Comparison of ENCODE assay signal across 16 cellular contexts in the genomic region with DNA sequence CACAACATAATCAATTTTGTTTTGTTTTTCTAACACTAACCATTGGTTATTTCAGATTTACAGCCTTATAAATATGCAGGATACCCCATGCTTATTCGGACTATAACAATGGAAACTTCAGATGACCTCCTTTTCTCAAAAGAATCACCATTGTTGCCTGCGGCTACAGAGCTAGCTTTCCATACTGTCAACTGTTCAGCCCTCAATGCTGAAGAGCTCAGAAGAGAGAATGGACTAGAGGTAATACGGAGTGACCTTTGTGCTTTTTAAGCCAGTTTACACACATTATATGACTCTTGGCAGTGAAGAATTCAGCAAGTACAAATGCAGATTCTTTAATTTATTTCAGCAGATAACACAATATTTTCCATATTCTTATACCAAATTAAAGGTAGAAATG.
DNase-seq lines count a peak whose midpoint lies in the region; ATAC-seq, FAIRE-seq and TF ChIP-seq lines count a peak whose summit lies in the region.
"Had no signal": no experiment of that assay in that cellular context is flagged by ENCODE, and none has a peak within 500 bp of the region (broad histone marks: within the 10 kb centered on the region; RNA-seq: fewer than 3 reads in every experiment).

No MANE protein-coding gene starts in this region.

- no peak for FAIRE-seq in small intestine (lab: Jason Lieb, UNC)
- FAIRE-seq: H1 had no signal

- no peak overlapping the region for H3K4me3 Mint-ChIP-seq in GM23338
- H3K4me3 Mint-ChIP-seq: CD14-positive monocyte; CD4-positive, alpha-beta memory T cell; H9 had no signal

- 0 out of 2 replicates have a peak, but pooled peaks cover 8% of the 10 kb centered on the region for H4K20me1 ChIP-seq in GM23338 (replicated peaks; ENCODE audit: insufficient read depth)
- H4K20me1 ChIP-seq: BLaER1 had no signal

- H3K9me2 ChIP-seq in GM23338 (ENCODE audit: insufficient read depth) = no peaks in the 10 kb centered on the region

- H3K79me2 ChIP-seq in GM23338 (replicated peaks; ENCODE audit: insufficient read depth) = no peaks in the 10 kb centered on the region

- no peaks in the 10 kb centered on the region for H3F3A ChIP-seq in GM23338 (replicated peaks; ENCODE audit: low read depth)

- H2AFZ ChIP-seq in GM23338 = no peak overlapping the region

- no peak overlapping the region for H3K27ac Mint-ChIP-seq in GM23338
- H3K27ac Mint-ChIP-seq: CD14-positive monocyte; CD4-positive, alpha-beta memory T cell; H9 had no signal

- peaks cover 55% of the 10 kb centered on the region for H3K36me3 ChIP-seq in GM23338 (ENCODE audit: insufficient read depth)
- peaks cover 13% of the 10 kb centered on the region for H3K36me3 ChIP-seq in colonic mucosa
- H3K36me3 ChIP-seq in small intestine (ENCODE audit: control insufficient read depth in 2 of 2, insufficient read depth in 2 of 2, low read length in 2 of 2) = peaks cover 12 to 18% of the 10 kb centered on the region in 2 donors
- H3K36me3 ChIP-seq in brain microvascular endothelial cell (replicated peaks) = peaks cover 68% of the 10 kb centered on the region

- intact Hi-C loops in colonic mucosa (cut with DNase I) (no loop called here), left colon (cut with DNase I, micrococcal nuclease) (no loop called here)

- no peaks in the 10 kb centered on the region for H3K4me1 Mint-ChIP-seq in GM23338
- H3K4me1 Mint-ChIP-seq: CD14-positive monocyte; CD4-positive, alpha-beta memory T cell; H9 had no signal

- no peak for ATAC-seq in GM23338
- ATAC-seq in left colon = peak; percentile 88

- H3K4me2 ChIP-seq in GM23338 = no peak overlapping the region
- H3K4me2 ChIP-seq: BLaER1 had no signal

- TF ChIP-seq CTCF in GM23338 (conservative IDR thresholded peaks at IDR 0.05; ENCODE audit: low read depth in 2 of 2) = no peak
- no peak for TF ChIP-seq CTCF in colonic mucosa (IDR thresholded peaks at IDR 0.05)
- no peak for TF ChIP-seq CTCF in brain microvascular endothelial cell (IDR thresholded peaks at IDR 0.05; ENCODE audit: low read depth, low read length, missing control alignments)

- H3K36me3 Mint-ChIP-seq in GM23338 (ENCODE audit: low read depth) = peaks cover 32% of the 10 kb centered on the region

- H3K9me3 Mint-ChIP-seq in GM23338 = no peaks in the 10 kb centered on the region
- H3K9me3 Mint-ChIP-seq: CD14-positive monocyte; CD4-positive, alpha-beta memory T cell; H9 had no signal

- no peak for DNase-seq in GM23338 (ENCODE audit: low spot score)
- no peak for DNase-seq in colonic mucosa
- DNase-seq in left colon = no peak
- peak; percentile 45 for DNase-seq in small intestine
- no peak for DNase-seq in NCI-H1105 (lab: John Stamatoyannopoulos, UW)
- no peak for DNase-seq in brain microvascular endothelial cell
- no peak for DNase-seq in KBM-7
- DNase-seq: 8988T; CD4-positive, alpha-beta memory T cell; DMS153; DMS79; GDM1; H9 had no signal

- peak overlapping the region; percentile 22; the same call in 1 of the 2 replicates for H3K27ac ChIP-seq in GM23338 (ENCODE audit: low read depth)
- H3K27ac ChIP-seq in colonic mucosa = peak overlapping the region; percentile 17
- H3K27ac ChIP-seq in small intestine (ENCODE audit: low read depth in 1 of 2, low read length in 1 of 2) = no peak overlapping the region
- H3K27ac ChIP-seq in brain microvascular endothelial cell = no peak overlapping the region
- H3K27ac ChIP-seq: BLaER1 had no signal

- H3K9ac ChIP-seq in colonic mucosa (ENCODE audit: low read depth in 2 of 2, low read length in 2 of 2) = no peak overlapping the region
- H3K9ac ChIP-seq: BLaER1 had no signal

- 71 to 89% (median 85%) methylated on average over 3 of the region's 3 CpGs for WGBS in small intestine, 3 donors

- H3K9me3 ChIP-seq in colonic mucosa (no peaks in the 10 kb centered on the region), small intestine (ENCODE audit: control insufficient read depth, low read depth) (no peaks in the 10 kb centered on the region)
- H3K9me3 ChIP-seq: BLaER1 had no signal

- H3K4me1 ChIP-seq in GM23338 (ENCODE audit: insufficient read depth) (no peaks in the 10 kb centered on the region), colonic mucosa (peaks cover 4% of the 10 kb centered on the region), small intestine (ENCODE audit: control insufficient read depth in 2 of 2, insufficient read depth in 1 of 2, low read depth in 1 of 2, low read length in 1 of 2) (no peaks in the 10 kb centered on the region)
- H3K4me1 ChIP-seq: BLaER1 had no signal

- H3K4me3 ChIP-seq in GM23338 = no peak overlapping the region
- H3K4me3 ChIP-seq in colonic mucosa = no peak overlapping the region
- H3K4me3 ChIP-seq in small intestine (ENCODE audit: low read depth in 1 of 2, low read length in 2 of 2) = no peak overlapping the region
- H3K4me3 ChIP-seq in brain microvascular endothelial cell (ENCODE audit: low read depth, low read length) = no peak overlapping the region
- H3K4me3 ChIP-seq: BLaER1 had no signal

- in situ Hi-C loops in brain microvascular endothelial cell (cut with HindIII; ENCODE audit: low pct_ligation_motif_present, low sequenced_read_pairs) = no loop called here
- in situ Hi-C loops in KBM-7 (cut with MboI; ENCODE audit: low pct_unique_long_range_greater_than_20kb, low sequenced_read_pairs) = no loop called here

- H3K27me3 Mint-ChIP-seq in GM23338 (ENCODE audit: insufficient read depth, low read depth, poor library complexity) = peaks cover 2% of the 10 kb centered on the region
- H3K27me3 Mint-ChIP-seq: CD4-positive, alpha-beta memory T cell had no signal

- no peaks in the 10 kb centered on the region for H3K27me3 ChIP-seq in GM23338 (ENCODE audit: insufficient read depth)
- H3K27me3 ChIP-seq in colonic mucosa = no peaks in the 10 kb centered on the region
- H3K27me3 ChIP-seq in small intestine (ENCODE audit: control insufficient read depth in 2 of 2, insufficient read depth in 2 of 2, low read length in 2 of 2) = no peaks in the 10 kb centered on the region
- no peaks in the 10 kb centered on the region for H3K27me3 ChIP-seq in brain microvascular endothelial cell (replicated peaks)
- H3K27me3 ChIP-seq: BLaER1 had no signal

TF ChIP-seq in GM23338, 12 proteins besides CTCF, POLR2A, EP300 and RAD21 (continues in another document):
- TF ChIP-seq, protein P1, sequence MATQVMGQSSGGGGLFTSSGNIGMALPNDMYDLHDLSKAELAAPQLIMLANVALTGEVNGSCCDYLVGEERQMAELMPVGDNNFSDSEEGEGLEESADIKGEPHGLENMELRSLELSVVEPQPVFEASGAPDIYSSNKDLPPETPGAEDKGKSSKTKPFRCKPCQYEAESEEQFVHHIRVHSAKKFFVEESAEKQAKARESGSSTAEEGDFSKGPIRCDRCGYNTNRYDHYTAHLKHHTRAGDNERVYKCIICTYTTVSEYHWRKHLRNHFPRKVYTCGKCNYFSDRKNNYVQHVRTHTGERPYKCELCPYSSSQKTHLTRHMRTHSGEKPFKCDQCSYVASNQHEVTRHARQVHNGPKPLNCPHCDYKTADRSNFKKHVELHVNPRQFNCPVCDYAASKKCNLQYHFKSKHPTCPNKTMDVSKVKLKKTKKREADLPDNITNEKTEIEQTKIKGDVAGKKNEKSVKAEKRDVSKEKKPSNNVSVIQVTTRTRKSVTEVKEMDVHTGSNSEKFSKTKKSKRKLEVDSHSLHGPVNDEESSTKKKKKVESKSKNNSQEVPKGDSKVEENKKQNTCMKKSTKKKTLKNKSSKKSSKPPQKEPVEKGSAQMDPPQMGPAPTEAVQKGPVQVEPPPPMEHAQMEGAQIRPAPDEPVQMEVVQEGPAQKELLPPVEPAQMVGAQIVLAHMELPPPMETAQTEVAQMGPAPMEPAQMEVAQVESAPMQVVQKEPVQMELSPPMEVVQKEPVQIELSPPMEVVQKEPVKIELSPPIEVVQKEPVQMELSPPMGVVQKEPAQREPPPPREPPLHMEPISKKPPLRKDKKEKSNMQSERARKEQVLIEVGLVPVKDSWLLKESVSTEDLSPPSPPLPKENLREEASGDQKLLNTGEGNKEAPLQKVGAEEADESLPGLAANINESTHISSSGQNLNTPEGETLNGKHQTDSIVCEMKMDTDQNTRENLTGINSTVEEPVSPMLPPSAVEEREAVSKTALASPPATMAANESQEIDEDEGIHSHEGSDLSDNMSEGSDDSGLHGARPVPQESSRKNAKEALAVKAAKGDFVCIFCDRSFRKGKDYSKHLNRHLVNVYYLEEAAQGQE (IDR thresholded peaks at IDR 0.05; ENCODE audit: unreplicated experiment) = no peak
- TF ChIP-seq EZH2phosphoT487 (IDR thresholded peaks at IDR 0.05; ENCODE audit: unreplicated experiment) = no peak
- TF ChIP-seq EZH2 (IDR thresholded peaks at IDR 0.05; ENCODE audit: low read depth, unreplicated experiment) = no peak
- TF ChIP-seq ZNF331 (CRISPR knock-in tag; IDR thresholded peaks at IDR 0.05; ENCODE audit: low read depth) = no peak
- no peak for TF ChIP-seq ZNF114 (CRISPR knock-in tag; IDR thresholded peaks at IDR 0.05)
- TF ChIP-seq POLR2AphosphoS5 (IDR thresholded peaks at IDR 0.05; ENCODE audit: low read depth) = no peak
- TF ChIP-seq, protein P2, sequence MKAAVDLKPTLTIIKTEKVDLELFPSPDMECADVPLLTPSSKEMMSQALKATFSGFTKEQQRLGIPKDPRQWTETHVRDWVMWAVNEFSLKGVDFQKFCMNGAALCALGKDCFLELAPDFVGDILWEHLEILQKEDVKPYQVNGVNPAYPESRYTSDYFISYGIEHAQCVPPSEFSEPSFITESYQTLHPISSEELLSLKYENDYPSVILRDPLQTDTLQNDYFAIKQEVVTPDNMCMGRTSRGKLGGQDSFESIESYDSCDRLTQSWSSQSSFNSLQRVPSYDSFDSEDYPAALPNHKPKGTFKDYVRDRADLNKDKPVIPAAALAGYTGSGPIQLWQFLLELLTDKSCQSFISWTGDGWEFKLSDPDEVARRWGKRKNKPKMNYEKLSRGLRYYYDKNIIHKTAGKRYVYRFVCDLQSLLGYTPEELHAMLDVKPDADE (IDR thresholded peaks at IDR 0.05) = no peak
- TF ChIP-seq JUNB (IDR thresholded peaks at IDR 0.05; ENCODE audit: unreplicated experiment) = no peak

Comparison
In these comparisons a context has a peak if more than half of its experiments do, and no peak if none do; other contexts are left out.
1. H3K27ac ChIP-seq: peak in GM23338 (single experiment) and colonic mucosa (single experiment); none in small intestine (0 of 2) and brain microvascular endothelial cell (single experiment).